8 cellular contexts compared by ENCODE assay signal in genomic region chr9:82670726-82671125, GRCh38.
"Had no signal": no experiment of that assay in that cellular context is flagged by ENCODE, and none has a peak within 500 bp of the region (broad histone marks: within the 10 kb centered on the region; RNA-seq: fewer than 3 reads in every experiment).

No MANE protein-coding gene starts in this region.

- H3K4me3 Mint-ChIP-seq: HFFc6, IgD-negative memory B cell had no signal

- H3K27me3 Mint-ChIP-seq: IgD-negative memory B cell had no signal

- H3K27ac ChIP-seq: HL-60 had no signal

- H3K36me3 Mint-ChIP-seq: IgD-negative memory B cell had no signal

- FAIRE-seq: HepG2 had no signal

- H3K4me1 Mint-ChIP-seq: IgD-negative memory B cell had no signal

- DNase-seq: GOT3, H7, HFFc6 had no signal

- H3K9me3 Mint-ChIP-seq: IgD-negative memory B cell had no signal

- H3K4me1 ChIP-seq: HAP-1 had no signal

- H3K9me3 ChIP-seq: HAP-1 had no signal

- ATAC-seq: HCT116, HepG2 had no signal

- H3K36me3 ChIP-seq: HAP-1 had no signal

- H3K27ac Mint-ChIP-seq: HFFc6, IgD-negative memory B cell had no signal

- H3K4me3 ChIP-seq: HAP-1 had no signal
